15 cellular contexts compared by ENCODE assay signal in genomic region chr6:13470240-13471140, GRCh38. TPM values are rescaled to one million over a fixed set of nuclear protein-coding genes. Genes with fewer than 3 reads are reported as not detected.
A peak's percentile ranks its signal among the peaks of the same experiment; 100 is the strongest.
DNase-seq lines count a peak whose midpoint lies in the region; ATAC-seq and TF ChIP-seq lines count a peak whose summit lies in the region.
"Had no signal": no experiment of that assay in that cellular context is flagged by ENCODE, and none has a peak within 500 bp of the region (broad histone marks: within the 10 kb centered on the region; RNA-seq: fewer than 3 reads in every experiment).

No MANE protein-coding gene starts in this region.

- peaks cover 25% of the 10 kb centered on the region for H3K4me1 Mint-ChIP-seq in GM23338

- no peaks in the 10 kb centered on the region for H3K9me3 ChIP-seq in A673 (ENCODE audit: low read depth, low read length, poor library complexity, severe bottlenecking)
- H3K9me3 ChIP-seq: vagina had no signal

- in situ Hi-C loops in ACHN (cut with HindIII; ENCODE audit: low pct_ligation_motif_present, low pct_unique_long_range_greater_than_20kb, low sequenced_read_pairs) = no loop called here

- TF ChIP-seq CTCF in A673 (conservative IDR thresholded peaks at IDR 0.05; ENCODE audit: low read depth, low read length) (no peak), GM23338 (conservative IDR thresholded peaks at IDR 0.05; ENCODE audit: low read depth in 2 of 2) (no peak), coronary artery (IDR thresholded peaks at IDR 0.05) (no peak)

- peak; percentile 57 for DNase-seq in A673 (ENCODE audit: low spot score)
- DNase-seq in GM23338 (ENCODE audit: low spot score) = no peak
- DNase-seq in coronary artery (ENCODE audit: low spot score) = peak; percentile 70
- DNase-seq in medulla oblongata (ENCODE audit: extremely low spot score) = peak; percentile 87
- no peak for DNase-seq in ACHN
- DNase-seq in HUDEP-2 (lab: John Stamatoyannopoulos, UW; ENCODE audit: unreplicated experiment in 76 of 76) = no peak
- no peak for DNase-seq in iPS-NIHi7 (ENCODE audit: extremely low spot score)
- DNase-seq: activated effector memory CD4-positive, alpha-beta T cell treated with Interleukin-2 at 50 U/mL for 16 hours; mesendoderm; T1000 had no signal

- no peak overlapping the region; the same call in 2 of the 3 replicates for H3K4me3 Mint-ChIP-seq in GM23338

- POLR2A ChIA-PET in A673 (lab: Charles Lee; ENCODE audit: low non-redundant PET) = no interaction called here

- H3K9me3 Mint-ChIP-seq in GM23338 = no peaks in the 10 kb centered on the region

- no TSS peak for BruUV-seq in A673 (replicated peaks; lab: Mats Ljungman, UMichigan)

- CTCF ChIA-PET in A673 (lab: Charles Lee) = no interaction called here

- H3K4me2 ChIP-seq in GM23338 = peak overlapping the region; percentile 8; the same call in 1 of the 2 replicates

- H3K4me3 ChIP-seq in A673 (ENCODE audit: low read depth, low read length, poor library complexity, severe bottlenecking) (no peak overlapping the region), GM23338 (no peak overlapping the region), coronary artery (no peak overlapping the region)
- H3K4me3 ChIP-seq: vagina had no signal

- no peaks in the 10 kb centered on the region for H3K36me3 ChIP-seq in A673 (ENCODE audit: insufficient read depth, low read length, poor library complexity, severe bottlenecking)
- H3K36me3 ChIP-seq in GM23338 (ENCODE audit: insufficient read depth) = no peaks in the 10 kb centered on the region
- H3K36me3 ChIP-seq: vagina had no signal

- H3K27me3 ChIP-seq in A673 (replicated peaks; ENCODE audit: insufficient read depth, low read depth, low read length, poor library complexity) (no peaks in the 10 kb centered on the region), GM23338 (ENCODE audit: insufficient read depth) (no peaks in the 10 kb centered on the region)
- H3K27me3 ChIP-seq: vagina had no signal

- intact Hi-C loops in A673 (cut with micrococcal nuclease; ENCODE audit: unreplicated experiment) = no loop called here

- H3K4me1 ChIP-seq in A673 (ENCODE audit: insufficient read depth, low read length, poor library complexity, severe bottlenecking) = peaks cover 22% of the 10 kb centered on the region
- H3K4me1 ChIP-seq in GM23338 (ENCODE audit: insufficient read depth) = peaks cover 15% of the 10 kb centered on the region

- no peak overlapping the region for H2AFZ ChIP-seq in GM23338

- H3K79me2 ChIP-seq in GM23338 (replicated peaks; ENCODE audit: insufficient read depth) = peaks cover 23% of the 10 kb centered on the region

- ATAC-seq in GM23338 (no peak), GM18858 (IDR thresholded peaks at IDR 0.05; ENCODE audit: unreplicated experiment) (no peak)

- no peaks in the 10 kb centered on the region for H4K20me1 ChIP-seq in GM23338 (replicated peaks; ENCODE audit: insufficient read depth)

- H3K27ac ChIP-seq in A673 (ENCODE audit: low read depth, low read length, poor library complexity, severe bottlenecking) (no peak overlapping the region), GM23338 (ENCODE audit: low read depth) (no peak overlapping the region), coronary artery (no peak overlapping the region)
- H3K27ac ChIP-seq: HL-60, vagina had no signal

- no peaks in the 10 kb centered on the region for H3F3A ChIP-seq in GM23338 (replicated peaks; ENCODE audit: low read depth)

- H3K27me3 Mint-ChIP-seq in GM23338 (ENCODE audit: insufficient read depth, low read depth, poor library complexity) = peaks cover 2% of the 10 kb centered on the region

- no peak overlapping the region for H3K27ac Mint-ChIP-seq in GM23338
- H3K27ac Mint-ChIP-seq: progenitor cell of endocrine pancreas had no signal

- peaks cover 15% of the 10 kb centered on the region for H3K36me3 Mint-ChIP-seq in GM23338 (ENCODE audit: low read depth)

- peaks cover 9% of the 10 kb centered on the region for H3K9me2 ChIP-seq in GM23338 (ENCODE audit: insufficient read depth)

TF ChIP-seq in GM23338, 12 proteins besides CTCF, POLR2A, EP300 and RAD21 (continues in another document):
- TF ChIP-seq JUNB (IDR thresholded peaks at IDR 0.05; ENCODE audit: unreplicated experiment) (no peak), STAT1 (IDR thresholded peaks at IDR 0.05; ENCODE audit: unreplicated experiment) (no peak), CREB1 (CRISPR knock-in tag; IDR thresholded peaks at IDR 0.05; ENCODE audit: low read depth) (no peak), POLR2AphosphoS5 (IDR thresholded peaks at IDR 0.05; ENCODE audit: low read depth) (no peak), ZNF114 (CRISPR knock-in tag; IDR thresholded peaks at IDR 0.05) (no peak), ZNF331 (CRISPR knock-in tag; IDR thresholded peaks at IDR 0.05; ENCODE audit: low read depth) (no peak), ZNF462 (CRISPR knock-in tag; IDR thresholded peaks at IDR 0.05) (no peak), NANOG (IDR thresholded peaks at IDR 0.05; ENCODE audit: borderline replicate concordance) (no peak), ETS1 (IDR thresholded peaks at IDR 0.05) (no peak)

RNA-seq across cellular contexts. Expression of gene GFOD1, which starts 16.9 kb away (rescaled TPM):
- total RNA-seq in A673 (2021) = 7.5 and 8.8 TPM in 2 replicates
- 12.8 and 13.1 TPM in 2 replicates for total RNA-seq in GM23338 (2014; rRNA removed; shearing (Covaris generic))
- 4.1 and 4.9 TPM in 2 replicates for polyA plus RNA-seq in GM23338 (2016; fragmentation: Nextera tagmentation; extraction: Ambion mirVana)
- total RNA-seq: G401 had no signal

Comparison
In these comparisons a context has a peak if more than half of its experiments do, and no peak if none do; other contexts are left out.
1. DNase-seq: peak in A673 (single experiment), coronary artery (single experiment) and medulla oblongata (single experiment); none in GM23338 (single experiment), ACHN (single experiment), HUDEP-2 (0 of 76) and iPS-NIHi7 (single experiment).